Comparison of ENCODE assay signal across 9 cellular contexts in genomic region chr18:75041586-75041985, GRCh38.
DNase-seq lines count a peak whose midpoint lies in the region; TF ChIP-seq lines count a peak whose summit lies in the region.
"Had no signal": no experiment of that assay in that cellular context is flagged by ENCODE, and none has a peak within 500 bp of the region (broad histone marks: within the 10 kb centered on the region; RNA-seq: fewer than 3 reads in every experiment).

No MANE protein-coding gene starts in this region.

- TF ChIP-seq CTCF in OCI-LY7 (conservative IDR thresholded peaks at IDR 0.05; ENCODE audit: low read length) (peak; percentile 55), fibroblast of mammary gland (conservative IDR thresholded peaks at IDR 0.05; ENCODE audit: control insufficient read depth, insufficient read depth, low read depth, low read length) (peak; percentile 51)

- H3K9me2 ChIP-seq in OCI-LY7 (ENCODE audit: insufficient read depth, low read length): no peaks in the 10 kb centered on the region

- no peaks in the 10 kb centered on the region for H3K9me3 ChIP-seq in OCI-LY7 (ENCODE audit: low read length)
- no peaks in the 10 kb centered on the region for H3K9me3 ChIP-seq in MG63
- H3K9me3 ChIP-seq: pancreas had no signal

- H3K27ac ChIP-seq in OCI-LY7 (ENCODE audit: low read depth, low read length, poor library complexity, severe bottlenecking): no peak overlapping the region
- H3K27ac ChIP-seq: pancreas had no signal

- no peak overlapping the region for H3K4me2 ChIP-seq in OCI-LY7 (ENCODE audit: low read length)

- no peaks in the 10 kb centered on the region for H3K4me1 ChIP-seq in OCI-LY7 (ENCODE audit: insufficient read depth, low read length, poor library complexity, severe bottlenecking)
- H3K4me1 ChIP-seq: pancreas had no signal

- H3K79me2 ChIP-seq in OCI-LY7 (ENCODE audit: insufficient read depth, low read depth, low read length): no peaks in the 10 kb centered on the region

- no peak overlapping the region for H3K4me3 ChIP-seq in OCI-LY7 (ENCODE audit: low read depth, low read length, poor library complexity, severe bottlenecking)
- H3K4me3 ChIP-seq in fibroblast of mammary gland (ENCODE audit: control insufficient read depth, low read depth, low read length): no peak overlapping the region
- no peak overlapping the region for H3K4me3 ChIP-seq in MG63
- H3K4me3 ChIP-seq: pancreas had no signal

- no peak overlapping the region for H2AFZ ChIP-seq in OCI-LY7 (ENCODE audit: low read length)

- CTCF ChIA-PET in OCI-LY7 (lab: Charles Lee; ENCODE audit: unreplicated experiment): no interaction called here

- no peaks in the 10 kb centered on the region for H3K27me3 ChIP-seq in MG63
- H3K27me3 ChIP-seq: pancreas had no signal

- POLR2A ChIA-PET in OCI-LY7 (lab: Charles Lee): no interaction called here

- no TSS peak for BruUV-seq in OCI-LY7 (replicated peaks; lab: Mats Ljungman, UMichigan)

- H3K36me3 ChIP-seq in OCI-LY7 (ENCODE audit: insufficient read depth, low read length) (no peaks in the 10 kb centered on the region), MG63 (no peaks in the 10 kb centered on the region)
- H3K36me3 ChIP-seq: pancreas had no signal

- no peaks in the 10 kb centered on the region for H4K20me1 ChIP-seq in OCI-LY7 (ENCODE audit: insufficient read depth, low read length)

- DNase-seq in NCI-H1092 treated with DMSO at 0.1 percent for 48 hours (lab: John Stamatoyannopoulos, UW) (peak; percentile 38), NCI-H1092 (lab: John Stamatoyannopoulos, UW) (no peak), OCI-LY7 (ENCODE audit: low spot score) (peak; percentile 6), fibroblast of mammary gland (ENCODE audit: low read depth) (peak; percentile 49), smooth muscle cell of the brain vasculature (ENCODE audit: low read depth, low spot score) (peak; percentile 6), activated gamma-delta T cell (lab: John Stamatoyannopoulos, UW) (no peak), MG63 (no peak)
- DNase-seq in stimulated activated naive CD4-positive, alpha-beta T cell treated with Interleukin-2 at 50 U/mL for 16 hours (lab: John Stamatoyannopoulos, UW): no peak
- DNase-seq: pancreas had no signal

- intact Hi-C loops in OCI-LY7 (cut with micrococcal nuclease; ENCODE audit: unreplicated experiment): no loop called here

Comparison
In these comparisons a context has a peak if more than half of its experiments do, and no peak if none do; other contexts are left out.
1. DNase-seq: peak in NCI-H1092 treated with DMSO at 0.1 percent for 48 hours (single experiment), OCI-LY7 (single experiment), fibroblast of mammary gland (single experiment) and smooth muscle cell of the brain vasculature (single experiment); none in NCI-H1092 (single experiment), activated gamma-delta T cell (single experiment), stimulated activated naive CD4-positive, alpha-beta T cell treated with Interleukin-2 at 50 U/mL for 16 hours (single experiment) and MG63 (single experiment).